ENCODE assay signal across 8 cellular contexts in the genomic region with DNA sequence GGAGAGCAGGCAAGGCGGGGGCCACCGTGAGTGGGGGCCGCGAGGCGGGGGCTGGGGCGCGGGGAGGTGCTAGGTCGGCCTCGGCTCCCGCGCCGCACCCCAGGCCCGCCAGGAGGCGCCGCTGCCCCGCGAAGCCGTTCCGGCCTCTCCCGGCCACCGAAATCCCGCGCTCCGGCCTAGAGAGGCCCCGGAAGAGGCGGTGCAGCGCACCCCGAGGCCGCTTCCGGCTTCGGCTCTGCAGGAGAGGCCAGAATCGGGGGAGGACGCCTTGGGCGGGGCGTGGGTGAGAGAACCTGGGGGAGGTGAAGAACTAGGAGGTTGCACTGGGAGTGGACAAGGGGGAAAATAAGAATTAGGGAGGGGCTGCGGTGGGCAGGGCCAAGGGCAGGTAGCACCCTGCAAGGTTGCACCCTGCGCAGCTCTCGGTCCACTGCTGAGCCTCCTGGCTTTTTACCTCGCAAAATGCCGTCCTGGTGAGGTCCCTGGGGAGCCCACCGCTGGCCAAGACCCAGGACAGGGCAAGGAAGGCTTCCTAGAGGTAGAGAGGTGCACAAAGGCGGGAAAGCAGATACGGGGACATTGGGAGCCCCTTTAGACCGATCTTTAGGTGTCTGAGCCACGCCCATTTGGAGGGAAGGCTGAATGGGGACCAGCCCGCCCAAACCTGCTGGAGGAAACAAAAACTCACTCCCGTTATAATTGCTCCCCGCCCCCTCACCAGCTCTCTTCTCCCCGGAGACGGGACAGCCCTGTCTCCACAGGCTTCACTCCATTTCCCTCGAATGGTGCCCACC. TPM values are rescaled to one million over a fixed set of nuclear protein-coding genes. Genes with fewer than 3 reads are reported as not detected.
DNase-seq lines count a peak whose midpoint lies in the region; ATAC-seq and TF ChIP-seq lines count a peak whose summit lies in the region.

No MANE protein-coding gene starts in this region.

- DNase-seq in C1 segment of cervical spinal cord (lab: John Stamatoyannopoulos, UW): peak in 13 of 14 donors; percentile 70 to 92 (median 83)
- DNase-seq in NCI-H524 treated with DMSO at 0.1 percent for 48 hours (lab: John Stamatoyannopoulos, UW): peak; percentile 59
- peak; percentile 92 for DNase-seq in activated CD4-positive, alpha-beta T cell treated with anti-CD3 and anti-CD28 coated beads for 48 hours
- DNase-seq in cortex of kidney (lab: John Stamatoyannopoulos, UW): peak; percentile 76
- DNase-seq in stimulated activated CD4-positive, alpha-beta T cell treated with anti-CD3 and anti-CD28 coated beads, Interleukin-4, amount 100 ng/mL, for 24 hours: peak; percentile 87

- peak; percentile 89 for TF ChIP-seq CTCF in liver (IDR thresholded peaks at IDR 0.05; ENCODE audit: low read depth, low read length, missing input control)

- H3K4me3 ChIP-seq in liver (ENCODE audit: low read depth in 1 of 3, low read length in 3 of 3): peak overlapping the region; percentile 70 to 88 (median 77)

- peak; percentile 81 for ATAC-seq in GM19324 (IDR thresholded peaks at IDR 0.05; ENCODE audit: low FRiP score, unreplicated experiment)
- ATAC-seq in HG03457 (IDR thresholded peaks at IDR 0.05; ENCODE audit: unreplicated experiment): peak; percentile 58

- under 1% methylated on average over 51 of the region's 51 CpGs for WGBS in liver

- no peaks in the 10 kb centered on the region for H3K9me3 ChIP-seq in liver (ENCODE audit: control insufficient read depth in 4 of 4, low read length in 3 of 4)

- no peaks in the 10 kb centered on the region for H3K36me3 ChIP-seq in liver (ENCODE audit: control insufficient read depth in 4 of 4, insufficient read depth in 3 of 4, low read depth in 1 of 4, low read length in 3 of 4)

- peaks cover 4 to 18% (median 11%) of the 10 kb centered on the region in 4 donors for H3K4me1 ChIP-seq in liver (ENCODE audit: control insufficient read depth in 4 of 4, insufficient read depth in 4 of 4, low read length in 3 of 4)

- peak overlapping the region in 1 of 2 donors; percentile 43 for H3K9ac ChIP-seq in liver (ENCODE audit: low read depth in 1 of 2, low read length in 2 of 2)

- TF ChIP-seq RAD21 in liver (IDR thresholded peaks at IDR 0.05): peak; percentile 80 to 84

- H3K27ac ChIP-seq in liver (ENCODE audit: low read depth in 1 of 2, low read length in 2 of 2): peak overlapping the region; percentile 48 to 69

- H3K27me3 ChIP-seq in liver (ENCODE audit: control insufficient read depth in 4 of 4, insufficient read depth in 4 of 4, low read length in 3 of 4): no peaks in the 10 kb centered on the region

TF ChIP-seq in liver, 16 proteins besides CTCF, POLR2A, EP300 and RAD21:
- TF ChIP-seq TAF1 (conservative IDR thresholded peaks at IDR 0.05) (no peak), HNF4G (IDR thresholded peaks at IDR 0.05) (no peak), JUND (IDR thresholded peaks at IDR 0.05) (no peak), FOXA1 (IDR thresholded peaks at IDR 0.05) (no peak), SP1 (IDR thresholded peaks at IDR 0.05) (peak; percentile 53), GABPA (IDR thresholded peaks at IDR 0.05 in 1 of 2, conservative IDR thresholded peaks at IDR 0.05 in 1 of 2) (peak; percentile 81 to 93), YY1 (IDR thresholded peaks at IDR 0.05) (peak; percentile 38), FOXA2 (IDR thresholded peaks at IDR 0.05) (no peak), NR2F2 (IDR thresholded peaks at IDR 0.05) (no peak), RXRA (IDR thresholded peaks at IDR 0.05) (peak in 1 of 2 donors; percentile 8), HNF4A (conservative IDR thresholded peaks at IDR 0.05) (peak in 1 of 2 donors; percentile 27), EGR1 (IDR thresholded peaks at IDR 0.05; ENCODE audit: low read depth in 2 of 2) (peak; percentile 23 to 56)
- TF ChIP-seq, protein P1, sequence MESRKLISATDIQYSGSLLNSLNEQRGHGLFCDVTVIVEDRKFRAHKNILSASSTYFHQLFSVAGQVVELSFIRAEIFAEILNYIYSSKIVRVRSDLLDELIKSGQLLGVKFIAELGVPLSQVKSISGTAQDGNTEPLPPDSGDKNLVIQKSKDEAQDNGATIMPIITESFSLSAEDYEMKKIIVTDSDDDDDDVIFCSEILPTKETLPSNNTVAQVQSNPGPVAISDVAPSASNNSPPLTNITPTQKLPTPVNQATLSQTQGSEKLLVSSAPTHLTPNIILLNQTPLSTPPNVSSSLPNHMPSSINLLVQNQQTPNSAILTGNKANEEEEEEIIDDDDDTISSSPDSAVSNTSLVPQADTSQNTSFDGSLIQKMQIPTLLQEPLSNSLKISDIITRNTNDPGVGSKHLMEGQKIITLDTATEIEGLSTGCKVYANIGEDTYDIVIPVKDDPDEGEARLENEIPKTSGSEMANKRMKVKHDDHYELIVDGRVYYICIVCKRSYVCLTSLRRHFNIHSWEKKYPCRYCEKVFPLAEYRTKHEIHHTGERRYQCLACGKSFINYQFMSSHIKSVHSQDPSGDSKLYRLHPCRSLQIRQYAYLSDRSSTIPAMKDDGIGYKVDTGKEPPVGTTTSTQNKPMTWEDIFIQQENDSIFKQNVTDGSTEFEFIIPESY (IDR thresholded peaks at IDR 0.05): no peak
- TF ChIP-seq, protein P2, sequence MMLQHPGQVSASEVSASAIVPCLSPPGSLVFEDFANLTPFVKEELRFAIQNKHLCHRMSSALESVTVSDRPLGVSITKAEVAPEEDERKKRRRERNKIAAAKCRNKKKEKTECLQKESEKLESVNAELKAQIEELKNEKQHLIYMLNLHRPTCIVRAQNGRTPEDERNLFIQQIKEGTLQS (IDR thresholded peaks at IDR 0.05): no peak
- TF ChIP-seq, protein P3, sequence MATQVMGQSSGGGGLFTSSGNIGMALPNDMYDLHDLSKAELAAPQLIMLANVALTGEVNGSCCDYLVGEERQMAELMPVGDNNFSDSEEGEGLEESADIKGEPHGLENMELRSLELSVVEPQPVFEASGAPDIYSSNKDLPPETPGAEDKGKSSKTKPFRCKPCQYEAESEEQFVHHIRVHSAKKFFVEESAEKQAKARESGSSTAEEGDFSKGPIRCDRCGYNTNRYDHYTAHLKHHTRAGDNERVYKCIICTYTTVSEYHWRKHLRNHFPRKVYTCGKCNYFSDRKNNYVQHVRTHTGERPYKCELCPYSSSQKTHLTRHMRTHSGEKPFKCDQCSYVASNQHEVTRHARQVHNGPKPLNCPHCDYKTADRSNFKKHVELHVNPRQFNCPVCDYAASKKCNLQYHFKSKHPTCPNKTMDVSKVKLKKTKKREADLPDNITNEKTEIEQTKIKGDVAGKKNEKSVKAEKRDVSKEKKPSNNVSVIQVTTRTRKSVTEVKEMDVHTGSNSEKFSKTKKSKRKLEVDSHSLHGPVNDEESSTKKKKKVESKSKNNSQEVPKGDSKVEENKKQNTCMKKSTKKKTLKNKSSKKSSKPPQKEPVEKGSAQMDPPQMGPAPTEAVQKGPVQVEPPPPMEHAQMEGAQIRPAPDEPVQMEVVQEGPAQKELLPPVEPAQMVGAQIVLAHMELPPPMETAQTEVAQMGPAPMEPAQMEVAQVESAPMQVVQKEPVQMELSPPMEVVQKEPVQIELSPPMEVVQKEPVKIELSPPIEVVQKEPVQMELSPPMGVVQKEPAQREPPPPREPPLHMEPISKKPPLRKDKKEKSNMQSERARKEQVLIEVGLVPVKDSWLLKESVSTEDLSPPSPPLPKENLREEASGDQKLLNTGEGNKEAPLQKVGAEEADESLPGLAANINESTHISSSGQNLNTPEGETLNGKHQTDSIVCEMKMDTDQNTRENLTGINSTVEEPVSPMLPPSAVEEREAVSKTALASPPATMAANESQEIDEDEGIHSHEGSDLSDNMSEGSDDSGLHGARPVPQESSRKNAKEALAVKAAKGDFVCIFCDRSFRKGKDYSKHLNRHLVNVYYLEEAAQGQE (IDR thresholded peaks at IDR 0.05): no peak
- TF ChIP-seq, protein P4, sequence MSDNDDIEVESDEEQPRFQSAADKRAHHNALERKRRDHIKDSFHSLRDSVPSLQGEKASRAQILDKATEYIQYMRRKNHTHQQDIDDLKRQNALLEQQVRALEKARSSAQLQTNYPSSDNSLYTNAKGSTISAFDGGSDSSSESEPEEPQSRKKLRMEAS (IDR thresholded peaks at IDR 0.05): no peak

RNA-seq across cellular contexts. Expression of a gene that starts 8.4 kb away (rescaled TPM):
- 10 to 100 TPM; 58.3 to 65.0 TPM for total RNA-seq in liver
- polyA plus RNA-seq in liver: 10 to 100 TPM; 59.5 to 86.3 TPM

RNA-seq across cellular contexts. Expression of a gene that starts 22.5 kb away (rescaled TPM):
- total RNA-seq in liver: 100 to 1,000 TPM in 1 of 2 donors, 10 to 100 TPM in 1; 98.1 to 166 TPM
- polyA plus RNA-seq in liver: 100 to 1,000 TPM; 114 to 180 TPM

RNA-seq across cellular contexts. Expression of a gene that starts 36.2 kb away (rescaled TPM):
- under 1 TPM in 1 of 2 donors, not detected in 1; 0.08 TPM for total RNA-seq in liver
- polyA plus RNA-seq in liver: not detected

RNA-seq across cellular contexts. Expression of a gene that starts 41.4 kb away (rescaled TPM):
- total RNA-seq in liver: 1 to 10 TPM in 1 of 2 donors, under 1 TPM in 1; 0.56 to 1.5 TPM
- 1 to 10 TPM in 1 of 2 donors, under 1 TPM in 1; 0.40 to 1.3 TPM for polyA plus RNA-seq in liver

RNA-seq across cellular contexts. Expression of a gene that starts 51.3 kb away (rescaled TPM):
- total RNA-seq in liver: under 1 TPM in 1 of 2 donors, not detected in 1; 0.08 TPM
- polyA plus RNA-seq in liver: under 1 TPM in 1 of 2 donors, not detected in 1; 0.03 TPM

Comparison
In these comparisons a context has a peak if more than half of its experiments do, and no peak if none do; other contexts are left out.
1. Peak in every context shown above with its lines: DNase-seq, ATAC-seq, H3K4me3 ChIP-seq and H3K27ac ChIP-seq.